In genomic region chr13:67726979-67727378, GRCh38 we compare ENCODE assay signal across 14 cellular contexts.
A peak's percentile ranks its signal among the peaks of the same experiment; 100 is the strongest.
DNase-seq lines count a peak whose midpoint lies in the region; ATAC-seq and TF ChIP-seq lines count a peak whose summit lies in the region.
"Had no signal": no experiment of that assay in that cellular context is flagged by ENCODE, and none has a peak within 500 bp of the region (broad histone marks: within the 10 kb centered on the region; RNA-seq: fewer than 3 reads in every experiment).

No MANE protein-coding gene starts in this region.

- no peaks in the 10 kb centered on the region for H3K4me1 Mint-ChIP-seq in endodermal cell
- H3K4me1 Mint-ChIP-seq in glutamatergic neuron (ENCODE audit: low read depth, unreplicated experiment), result no peaks in the 10 kb centered on the region
- H3K4me1 Mint-ChIP-seq: H9 had no signal

- no peak overlapping the region for H3K4me3 ChIP-seq in LNCaP clone FGC (ENCODE audit: low read depth, low read length)
- H3K4me3 ChIP-seq in endodermal cell (ENCODE audit: low read length), result no peak overlapping the region
- H3K4me3 ChIP-seq in mesendoderm (ENCODE audit: low read length), result no peak overlapping the region
- H3K4me3 ChIP-seq in heart left ventricle, result no peak overlapping the region
- H3K4me3 ChIP-seq: PC-9 had no signal

- TF ChIP-seq CTCF in C4-2B (conservative IDR thresholded peaks at IDR 0.05) (peak; percentile 11; the same call in 1 of the 2 replicates), LNCaP clone FGC (IDR thresholded peaks at IDR 0.05; ENCODE audit: control insufficient read depth, extremely low read depth, insufficient read depth) (peak; percentile 15; the same call in 1 of the 2 replicates), endodermal cell (conservative IDR thresholded peaks at IDR 0.05) (peak; percentile 34), heart left ventricle (IDR thresholded peaks at IDR 0.05) (no peak), glutamatergic neuron (IDR thresholded peaks at IDR 0.05; ENCODE audit: partially characterized antibody, unreplicated experiment) (no peak)

- no peak overlapping the region for H2BK120ac ChIP-seq in mesendoderm (ENCODE audit: low read depth, low read length)

- DNase-seq in LNCaP clone FGC (ENCODE audit: low read depth) (no peak), endodermal cell (no peak), mesendoderm (peak; percentile 17), heart left ventricle (no peak), glutamatergic neuron (no peak), cardiac septum (ENCODE audit: low spot score) (no peak)
- DNase-seq: COR-L47, H9, NCI-H1048, NCI-H146, NCI-H2081, NCI-H510A treated with DMSO at 0.1 percent for 48 hours had no signal

- peaks cover 20% of the 10 kb centered on the region for H3K9me3 ChIP-seq in endodermal cell (ENCODE audit: control insufficient read depth, low read length)
- peaks cover 0 to 42% (median 23%) of the 10 kb centered on the region in 12 donors for H3K9me3 ChIP-seq in heart left ventricle

- no peak overlapping the region for H2BK5ac ChIP-seq in mesendoderm (ENCODE audit: low read length)

- H3K27me3 ChIP-seq in endodermal cell (ENCODE audit: control insufficient read depth, insufficient read depth, low read length, poor library complexity, severe bottlenecking) (no peaks in the 10 kb centered on the region), mesendoderm (ENCODE audit: insufficient read depth, low read length, poor library complexity) (no peaks in the 10 kb centered on the region), heart left ventricle (no peaks in the 10 kb centered on the region)

- no peak overlapping the region for H3K4me2 ChIP-seq in mesendoderm (ENCODE audit: low read length)
- H3K4me2 ChIP-seq: PC-9 had no signal

- no peak overlapping the region for H4K8ac ChIP-seq in mesendoderm (ENCODE audit: low read depth, low read length)

- intact Hi-C loops in heart left ventricle (cut with DNase I), result no loop called here
- intact Hi-C loops in cardiac septum (cut with DNase I), result no loop called here

- H3K9ac ChIP-seq in endodermal cell (ENCODE audit: extremely low read depth, low read length, poor library complexity, severe bottlenecking) (no peak overlapping the region), mesendoderm (ENCODE audit: low read length) (no peak overlapping the region)

- no peak overlapping the region for H2BK15ac ChIP-seq in mesendoderm (replicated peaks; ENCODE audit: low read depth)

- H3K27ac Mint-ChIP-seq in endodermal cell, result no peak overlapping the region
- H3K27ac Mint-ChIP-seq in glutamatergic neuron (ENCODE audit: unreplicated experiment), result no peak overlapping the region

- TF ChIP-seq POLR2A in heart left ventricle (IDR thresholded peaks at IDR 0.05), result no peak

- H3K4me1 ChIP-seq in endodermal cell (ENCODE audit: control insufficient read depth, insufficient read depth, low read length) (no peaks in the 10 kb centered on the region), mesendoderm (ENCODE audit: control insufficient read depth, low read depth, low read length) (no peaks in the 10 kb centered on the region), heart left ventricle (no peaks in the 10 kb centered on the region)

- H3K4ac ChIP-seq in mesendoderm (ENCODE audit: low read depth, low read length), result no peak overlapping the region

- no peak overlapping the region for H3K4me3 Mint-ChIP-seq in endodermal cell
- no peak overlapping the region for H3K4me3 Mint-ChIP-seq in glutamatergic neuron (ENCODE audit: unreplicated experiment)
- H3K4me3 Mint-ChIP-seq: H9 had no signal

- H3K27me3 Mint-ChIP-seq in endodermal cell (ENCODE audit: insufficient read depth) (no peaks in the 10 kb centered on the region), glutamatergic neuron (ENCODE audit: unreplicated experiment) (no peaks in the 10 kb centered on the region)

- H2AK5ac ChIP-seq in mesendoderm (ENCODE audit: low read length), result no peak overlapping the region

- H3K79me2 ChIP-seq in mesendoderm (ENCODE audit: control insufficient read depth, insufficient read depth, low read length), result no peaks in the 10 kb centered on the region

- H3K36me3 ChIP-seq in endodermal cell (ENCODE audit: control insufficient read depth, insufficient read depth, low read length), result no peaks in the 10 kb centered on the region
- H3K36me3 ChIP-seq in mesendoderm (ENCODE audit: control insufficient read depth, insufficient read depth, low read length), result no peaks in the 10 kb centered on the region
- no peaks in the 10 kb centered on the region for H3K36me3 ChIP-seq in heart left ventricle

- H3K27ac ChIP-seq in C4-2B (no peak overlapping the region), endodermal cell (ENCODE audit: low read depth, low read length) (no peak overlapping the region), mesendoderm (ENCODE audit: low read depth, low read length) (no peak overlapping the region), heart left ventricle (no peak overlapping the region)
- H3K27ac ChIP-seq: PC-9 had no signal

- ATAC-seq in heart left ventricle, result no peak

- no peak overlapping the region for H3K23ac ChIP-seq in mesendoderm (ENCODE audit: low read length)

- H3K79me1 ChIP-seq in mesendoderm (ENCODE audit: low read length), result no peaks in the 10 kb centered on the region

- H3K9me3 Mint-ChIP-seq in endodermal cell, result peaks cover 28% of the 10 kb centered on the region
- H3K9me3 Mint-ChIP-seq in glutamatergic neuron (ENCODE audit: unreplicated experiment), result peaks cover 2% of the 10 kb centered on the region

- no peak overlapping the region for H4K5ac ChIP-seq in mesendoderm (ENCODE audit: low read length)

- H3K18ac ChIP-seq in mesendoderm (ENCODE audit: low read length), result no peak overlapping the region

- no peak overlapping the region for H3K56ac ChIP-seq in mesendoderm (ENCODE audit: low read length)

- WGBS in endodermal cell (ENCODE audit: insufficient coverage in 1 of 2, insufficient read length in 1 of 2), 2 experiments, result 83 to 90% methylated on average over 1 to 3 of the region's 3 CpGs
- no CpG with 5 or more reads among the region's 3 CpGs for WGBS in mesendoderm (ENCODE audit: extremely low coverage, insufficient coverage, low lambda C conversion rate)
- WGBS in heart left ventricle, 4 donors, result 46 to 68% (median 66%) methylated on average over 3 of the region's 3 CpGs

- H3K36me3 Mint-ChIP-seq in endodermal cell (ENCODE audit: low read depth), result peaks cover 10% of the 10 kb centered on the region
- peaks cover 5% of the 10 kb centered on the region for H3K36me3 Mint-ChIP-seq in glutamatergic neuron (ENCODE audit: unreplicated experiment)

Comparison
In these comparisons a context has a peak if more than half of its experiments do, and no peak if none do; other contexts are left out.
1. CTCF ChIP-seq: peak in C4-2B (single experiment), LNCaP clone FGC (single experiment) and endodermal cell (single experiment); none in heart left ventricle (0 of 12) and glutamatergic neuron (single experiment).